18 cellular contexts compared by ENCODE assay signal in the genomic region with DNA sequence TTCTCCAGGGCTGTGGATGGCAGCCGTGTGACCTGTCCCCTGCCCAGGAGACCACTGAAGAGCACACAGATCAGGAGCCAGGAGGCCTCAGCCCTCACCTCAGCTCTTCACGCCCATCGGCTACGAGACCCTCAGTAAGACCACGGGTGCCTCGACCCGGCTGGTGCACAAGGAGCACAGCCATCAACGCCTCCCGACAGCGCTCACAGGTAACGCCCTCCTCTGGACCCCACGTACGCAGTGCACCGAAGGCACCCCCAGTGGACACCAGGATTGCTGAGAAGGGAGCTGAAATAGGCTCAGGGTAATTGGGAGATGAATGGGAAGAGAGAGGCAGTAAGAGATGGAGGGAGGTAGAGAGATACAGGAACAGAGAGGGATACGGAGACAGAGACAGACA.
DNase-seq lines count a peak whose midpoint lies in the region; ATAC-seq, FAIRE-seq and TF ChIP-seq lines count a peak whose summit lies in the region.
"Had no signal": no experiment of that assay in that cellular context is flagged by ENCODE, and none has a peak within 500 bp of the region (broad histone marks: within the 10 kb centered on the region; RNA-seq: fewer than 3 reads in every experiment).

No MANE protein-coding gene starts in this region.

- no peak overlapping the region for H3K27ac ChIP-seq in BLaER1 treated with 17β-estradiol and CSF1 and Interleukin-3, amounts not matched to agents 10 nM and 100 nM
- H3K27ac ChIP-seq in H1 (ENCODE audit: low read depth, low read length) = no peak overlapping the region

- H4K91ac ChIP-seq in H1 (replicated peaks; ENCODE audit: insufficient read length, low read length) = no peak overlapping the region

- H3K79me2 ChIP-seq in H1 (ENCODE audit: control insufficient read depth in 1 of 2, insufficient read depth in 2 of 2, low read length in 2 of 2) = no peaks in the 10 kb centered on the region

- peaks cover 0 to 39% (median 0%) of the 10 kb centered on the region in 11 experiments; a peak in 6 of 22 replicates for H4K20me1 ChIP-seq in BLaER1 treated with 17β-estradiol and CSF1 and Interleukin-3, amounts not matched to agents 10 nM and 100 nM
- no peaks in the 10 kb centered on the region for H4K20me1 ChIP-seq in H1 (replicated peaks in 1 of 2; ENCODE audit: control insufficient read depth in 1 of 2, insufficient read depth in 2 of 2, low read length in 2 of 2)

- WGBS in H1 (ENCODE audit: extremely low coverage in 1 of 2, insufficient coverage in 1 of 2, insufficient read length in 1 of 2, insufficient replicate concordance in 2 of 2, low coverage in 1 of 2, low lambda C conversion rate in 2 of 2, missing lambda C conversion rate in 1 of 2), 2 experiments = 90% methylated on average over 15 of the region's 15 CpGs; no CpG with 5 or more reads in 1 of the 2 experiments

- H3K4me1 Mint-ChIP-seq in T-helper 17 cell (peaks cover 2% of the 10 kb centered on the region), type B pancreatic cell (ENCODE audit: unreplicated experiment) (peaks cover 11% of the 10 kb centered on the region), HFFc6 (ENCODE audit: low read depth) (no peaks in the 10 kb centered on the region)
- H3K4me1 Mint-ChIP-seq: B cell had no signal

- TF ChIP-seq CTCF in H1 (IDR thresholded peaks at IDR 0.05; ENCODE audit: control extremely low read depth in 1 of 3, insufficient read depth in 1 of 3, low read depth in 1 of 3, low read length in 3 of 3) (no peak), type B pancreatic cell (conservative IDR thresholded peaks at IDR 0.05) (no peak), HFFc6 (IDR thresholded peaks at IDR 0.05) (no peak)

- H3K23me2 ChIP-seq in H1 (ENCODE audit: low read depth, low read length) = no peaks in the 10 kb centered on the region

- H4K8ac ChIP-seq in H1 (ENCODE audit: extremely low read depth, insufficient read depth, low read length) = no peak overlapping the region

- no peaks in the 10 kb centered on the region for H3K27me3 ChIP-seq in BLaER1 treated with 17β-estradiol and CSF1 and Interleukin-3, amounts not matched to agents 10 nM and 100 nM
- no peaks in the 10 kb centered on the region for H3K27me3 ChIP-seq in H1 (replicated peaks in 1 of 4; ENCODE audit: control insufficient read depth in 3 of 4, extremely low read depth in 1 of 4, insufficient read depth in 3 of 4, low read length in 3 of 4)

- TF ChIP-seq RAD21 in H1 (IDR thresholded peaks at IDR 0.05 in 1 of 2, conservative IDR thresholded peaks at IDR 0.05 in 1 of 2; ENCODE audit: low read depth in 2 of 2, low read length in 2 of 2) = no peak

- no peaks in the 10 kb centered on the region for H3K79me1 ChIP-seq in H1 (ENCODE audit: low read depth, low read length)

- ATAC-seq in T-helper 17 cell = no peak
- no peak for ATAC-seq in HG03439 (IDR thresholded peaks at IDR 0.05; ENCODE audit: unreplicated experiment)
- ATAC-seq: HCT116 had no signal

- H3K23ac ChIP-seq in H1 (ENCODE audit: insufficient read length) = no peak overlapping the region

- H3K27ac Mint-ChIP-seq in T-helper 17 cell (peak overlapping the region; percentile 27), type B pancreatic cell (peak overlapping the region; percentile 62), HFFc6 (no peak overlapping the region)
- H3K27ac Mint-ChIP-seq: B cell; CD4-positive, alpha-beta memory T cell had no signal

- TF ChIP-seq EP300 in H1 (IDR thresholded peaks at IDR 0.05; ENCODE audit: borderline replicate concordance in 1 of 2, low read depth in 2 of 2, low read length in 2 of 2) = no peak

- H2AFZ ChIP-seq in H1 (ENCODE audit: low read length) = 0 out of 2 replicates have a peak overlapping the region, but pooled peaks have one; percentile 10

- no peak for FAIRE-seq in H1 (lab: Jason Lieb, UNC)
- FAIRE-seq: G401.6, GM12892 had no signal

- H3K56ac ChIP-seq in H1 (replicated peaks; ENCODE audit: insufficient read length, low read depth, low read length) = no peak overlapping the region

- H3K27me3 Mint-ChIP-seq in T-helper 17 cell (peaks cover 29% of the 10 kb centered on the region), type B pancreatic cell (peaks cover 9% of the 10 kb centered on the region), HFFc6 (ENCODE audit: insufficient read depth) (peaks cover 2% of the 10 kb centered on the region)

- H3K4me2 ChIP-seq in BLaER1 treated with 17β-estradiol and CSF1 and Interleukin-3, amounts not matched to agents 10 nM and 100 nM = peak overlapping the region; percentile 50 to 92 (median 84); a peak in 18 of 22 replicates
- H3K4me2 ChIP-seq in H1 (ENCODE audit: insufficient read depth in 1 of 2, low read depth in 2 of 2, low read length in 2 of 2) = no peak overlapping the region

- no peak for TF ChIP-seq POLR2A in H1 (IDR thresholded peaks at IDR 0.05; ENCODE audit: control extremely low read depth in 1 of 2, low read depth in 2 of 2, low read length in 2 of 2)

- no peak overlapping the region for H3K4me3 ChIP-seq in BLaER1 treated with 17β-estradiol and CSF1 and Interleukin-3, amounts not matched to agents 10 nM and 100 nM
- H3K4me3 ChIP-seq in H1 (ENCODE audit: extremely low read depth in 1 of 4, insufficient read depth in 2 of 4, low read depth in 3 of 4, low read length in 4 of 4) = no peak overlapping the region

- peak overlapping the region; percentile 18; the same call in 1 of the 2 replicates for H2BK5ac ChIP-seq in H1 (ENCODE audit: low read depth, low read length)

- 0 out of 2 replicates have a peak overlapping the region, but pooled peaks have one; percentile 61 for H2BK15ac ChIP-seq in H1 (ENCODE audit: low read length)

- peak overlapping the region; percentile 68; the same call in 1 of the 2 replicates for H2BK12ac ChIP-seq in H1 (ENCODE audit: low read depth, low read length)

- CTCF ChIA-PET in H1 (lab: Charles Lee; ENCODE audit: partially characterized antibody) = interaction anchor here (1.0 to 1.5 kb wide), 6 partner anchors 11 to 57 kb away, joined by 3 to 6 read pairs (median 4); no protein-coding TSS in a partner anchor

- H4K5ac ChIP-seq in H1 (ENCODE audit: insufficient read length, low read depth, low read length) = no peak overlapping the region

- no peak overlapping the region for H3K4me3 Mint-ChIP-seq in T-helper 17 cell
- peak overlapping the region; percentile 20 for H3K4me3 Mint-ChIP-seq in type B pancreatic cell
- H3K4me3 Mint-ChIP-seq in HFFc6 = no peak overlapping the region
- H3K4me3 Mint-ChIP-seq: B cell; CD4-positive, alpha-beta memory T cell; H9 had no signal

- H3K4ac ChIP-seq in H1 (replicated peaks; ENCODE audit: insufficient read length, low read depth, low read length) = no peak overlapping the region

- H2BK20ac ChIP-seq in H1 (ENCODE audit: low read length) = peak overlapping the region; percentile 43; the same call in 1 of the 2 replicates

- H3K9me3 Mint-ChIP-seq in type B pancreatic cell (peaks cover 5% of the 10 kb centered on the region), HFFc6 (peaks cover 39% of the 10 kb centered on the region; the same call in 1 of the 2 replicates)
- H3K9me3 Mint-ChIP-seq: CD4-positive, alpha-beta memory T cell; H9 had no signal

- DNase-seq in T-helper 17 cell = no peak
- DNase-seq in H1 (ENCODE audit: low read depth in 1 of 2, low spot score in 2 of 2) = no peak
- DNase-seq in type B pancreatic cell (ENCODE audit: extremely low spot score, unreplicated experiment) = no peak
- DNase-seq in HFFc6 = no peak
- no peak for DNase-seq in AML-193 (lab: John Stamatoyannopoulos, UW)
- DNase-seq: C1 segment of cervical spinal cord; Calu3; CD4-positive, alpha-beta memory T cell; COR-L47; DMS53; DMS79 treated with DMSO at 0.1 percent for 48 hours had no signal

- H2AK5ac ChIP-seq in H1 (ENCODE audit: low read depth, low read length) = peak overlapping the region; percentile 48; the same call in 1 of the 2 replicates

- H3K9ac ChIP-seq in BLaER1 treated with 17β-estradiol and CSF1 and Interleukin-3, amounts not matched to agents 10 nM and 100 nM = no peak overlapping the region
- no peak overlapping the region for H3K9ac ChIP-seq in H1 (replicated peaks in 1 of 4; ENCODE audit: extremely low read depth in 1 of 4, low read depth in 3 of 4, low read length in 3 of 4)

- H3K9me3 ChIP-seq in BLaER1 treated with 17β-estradiol and CSF1 and Interleukin-3, amounts not matched to agents 10 nM and 100 nM (replicated peaks in 1 of 11) = peaks cover 0 to 6% (median 0%) of the 10 kb centered on the region in 11 experiments; a peak in 2 of 22 replicates
- no peaks in the 10 kb centered on the region for H3K9me3 ChIP-seq in T-helper 17 cell (ENCODE audit: control insufficient read depth, low read length, poor library complexity, severe bottlenecking)
- H3K9me3 ChIP-seq in H1 (ENCODE audit: insufficient read depth in 2 of 2, low read depth in 1 of 2, low read length in 1 of 2) = no peaks in the 10 kb centered on the region

- peaks cover 10 to 24% (median 19%) of the 10 kb centered on the region in 10 experiments for H3K4me1 ChIP-seq in BLaER1 treated with 17β-estradiol and CSF1 and Interleukin-3, amounts not matched to agents 10 nM and 100 nM
- H3K4me1 ChIP-seq in H1 (replicated peaks in 1 of 4; ENCODE audit: control insufficient read depth in 3 of 4, insufficient read depth in 4 of 4, low read length in 3 of 4) = peaks cover 0 to 8% (median 4%) of the 10 kb centered on the region in 4 experiments; a peak in 4 of 7 replicates

- H3K14ac ChIP-seq in H1 (ENCODE audit: insufficient read length) = no peak overlapping the region

- H3K18ac ChIP-seq in H1 (ENCODE audit: extremely low read depth, low read length) = peak overlapping the region; percentile 3; the same call in 1 of the 2 replicates

- peaks cover 4% of the 10 kb centered on the region for H3K36me3 Mint-ChIP-seq in T-helper 17 cell (ENCODE audit: low read depth)
- no peaks in the 10 kb centered on the region for H3K36me3 Mint-ChIP-seq in type B pancreatic cell
- no peaks in the 10 kb centered on the region for H3K36me3 Mint-ChIP-seq in HFFc6 (ENCODE audit: low read depth)
- H3K36me3 Mint-ChIP-seq: CD4-positive, alpha-beta memory T cell had no signal

- no peaks in the 10 kb centered on the region for H3K36me3 ChIP-seq in BLaER1 treated with 17β-estradiol and CSF1 and Interleukin-3, amounts not matched to agents 10 nM and 100 nM
- H3K36me3 ChIP-seq in H1 (ENCODE audit: control insufficient read depth in 2 of 4, insufficient read depth in 4 of 4, low read length in 3 of 4) = no peaks in the 10 kb centered on the region

- POLR2A ChIA-PET in H1 (lab: Charles Lee; ENCODE audit: partially characterized antibody) = interaction anchor here (1.0 kb wide), 1 partner anchor 14 kb away, joined by 3 read pairs; no protein-coding TSS in a partner anchor

- no peak overlapping the region for H2BK120ac ChIP-seq in H1 (replicated peaks; ENCODE audit: low read depth, low read length)

TF ChIP-seq in H1, 55 proteins besides CTCF, POLR2A, EP300 and RAD21 (continues in another document):
- TF ChIP-seq EGR1 (IDR thresholded peaks at IDR 0.05; ENCODE audit: borderline replicate concordance, low read depth, low read length) (no peak), E2F6 (IDR thresholded peaks at IDR 0.05) (no peak)

Comparison
In these comparisons a context has a peak if more than half of its experiments do, and no peak if none do; other contexts are left out.
1. H3K4me2 ChIP-seq: peak in BLaER1 treated with 17β-estradiol and CSF1 and Interleukin-3, amounts not matched to agents 10 nM and 100 nM (11 of 11); none in H1 (0 of 2).